Comparison of ENCODE assay signal across 11 cellular contexts in genomic region chr11:128324531-128325141, GRCh38.
DNase-seq lines count a peak whose midpoint lies in the region; ATAC-seq and TF ChIP-seq lines count a peak whose summit lies in the region.
"Had no signal": no experiment of that assay in that cellular context is flagged by ENCODE, and none has a peak within 500 bp of the region (broad histone marks: within the 10 kb centered on the region; RNA-seq: fewer than 3 reads in every experiment).

No MANE protein-coding gene starts in this region.

- no peak overlapping the region for H3K4me3 ChIP-seq in colonic mucosa
- H3K4me3 ChIP-seq: testis had no signal

- intact Hi-C loops in colonic mucosa (cut with DNase I) = no loop called here

- H3K4me1 ChIP-seq in colonic mucosa (no peaks in the 10 kb centered on the region), foreskin keratinocyte (no peaks in the 10 kb centered on the region)
- H3K4me1 ChIP-seq: testis had no signal

- H3K27me3 Mint-ChIP-seq in activated CD4-positive, alpha-beta memory T cell treated with anti-CD3 and anti-CD28 coated beads, Interleukin-2, amount 10 ng/mL, durations not matched to agents 7 days and 5 days = no peaks in the 10 kb centered on the region

- POLR2A ChIA-PET in activated CD4-positive, alpha-beta memory T cell treated with anti-CD3 and anti-CD28 coated beads, Interleukin-2, amount 10 ng/mL, durations not matched to agents 7 days and 5 days (lab: Charles Lee) = interaction anchor here (1.0 to 10.8 kb wide), 42 partner anchors 11 to 506 kb away, joined by 3 to 146 read pairs (median 10); no protein-coding TSS in a partner anchor

- H3K36me3 Mint-ChIP-seq in activated CD4-positive, alpha-beta memory T cell treated with anti-CD3 and anti-CD28 coated beads, Interleukin-2, amount 10 ng/mL, durations not matched to agents 7 days and 5 days (ENCODE audit: low read depth) = peaks cover 19% of the 10 kb centered on the region

- H3K27ac ChIP-seq in colonic mucosa = peak overlapping the region; percentile 29
- H3K27ac ChIP-seq in foreskin keratinocyte = no peak overlapping the region
- H3K27ac ChIP-seq: testis had no signal

- CTCF ChIA-PET in activated CD4-positive, alpha-beta memory T cell treated with anti-CD3 and anti-CD28 coated beads, Interleukin-2, amount 10 ng/mL, durations not matched to agents 7 days and 5 days (lab: Charles Lee) = interaction anchor here (0.9 to 6.3 kb wide), 24 partner anchors 9 to 309 kb away, joined by 3 to 64 read pairs (median 8); no protein-coding TSS in a partner anchor

- no peak for ATAC-seq in foreskin keratinocyte
- ATAC-seq in GM21423 (IDR thresholded peaks at IDR 0.05; ENCODE audit: unreplicated experiment) = no peak

- no peak overlapping the region for H3K9ac ChIP-seq in colonic mucosa (ENCODE audit: low read depth in 2 of 2, low read length in 2 of 2)

- H3K27me3 ChIP-seq in colonic mucosa = no peaks in the 10 kb centered on the region
- H3K27me3 ChIP-seq in foreskin keratinocyte = no peaks in the 10 kb centered on the region
- H3K27me3 ChIP-seq: testis had no signal

- H3K36me3 ChIP-seq in colonic mucosa = no peaks in the 10 kb centered on the region

- DNase-seq in DMS79 treated with DMSO at 0.1 percent for 48 hours (lab: John Stamatoyannopoulos, UW) (peak; percentile 62), colonic mucosa (no peak), NCI-H187 (lab: John Stamatoyannopoulos, UW) (no peak), foreskin keratinocyte (no peak), H4 (ENCODE audit: low spot score) (no peak)
- DNase-seq in activated CD4-positive, alpha-beta memory T cell treated with anti-CD3 and anti-CD28 coated beads, Interleukin-2, amount 10 ng/mL, durations not matched to agents 7 days and 5 days = peak; percentile 90
- DNase-seq in stimulated activated CD4-positive, alpha-beta T cell treated with anti-CD3 and anti-CD28 coated beads, TNF-alpha, amount 100 ng/mL, for 24 hours (ENCODE audit: low read depth in 3 of 3) = peak; percentile 56 to 74 (median 68)
- DNase-seq: COR-L47, NCI-H2081 treated with DMSO at 0.1 percent for 48 hours, testis had no signal

- H3K4me1 Mint-ChIP-seq in activated CD4-positive, alpha-beta memory T cell treated with anti-CD3 and anti-CD28 coated beads, Interleukin-2, amount 10 ng/mL, durations not matched to agents 7 days and 5 days = peaks cover 91% of the 10 kb centered on the region

- TF ChIP-seq CTCF in colonic mucosa (IDR thresholded peaks at IDR 0.05) (no peak), foreskin keratinocyte (conservative IDR thresholded peaks at IDR 0.05) (no peak)

- peak overlapping the region; percentile 70 for H3K4me3 Mint-ChIP-seq in activated CD4-positive, alpha-beta memory T cell treated with anti-CD3 and anti-CD28 coated beads, Interleukin-2, amount 10 ng/mL, durations not matched to agents 7 days and 5 days

- H3K9me3 Mint-ChIP-seq in activated CD4-positive, alpha-beta memory T cell treated with anti-CD3 and anti-CD28 coated beads, Interleukin-2, amount 10 ng/mL, durations not matched to agents 7 days and 5 days = peaks cover 2% of the 10 kb centered on the region

- no peaks in the 10 kb centered on the region for H3K9me3 ChIP-seq in colonic mucosa
- H3K9me3 ChIP-seq: testis had no signal

- peak overlapping the region; percentile 98 for H3K27ac Mint-ChIP-seq in activated CD4-positive, alpha-beta memory T cell treated with anti-CD3 and anti-CD28 coated beads, Interleukin-2, amount 10 ng/mL, durations not matched to agents 7 days and 5 days

Comparison
In these comparisons a context has a peak if more than half of its experiments do, and no peak if none do; other contexts are left out.
1. DNase-seq: peak in DMS79 treated with DMSO at 0.1 percent for 48 hours (single experiment), activated CD4-positive, alpha-beta memory T cell treated with anti-CD3 and anti-CD28 coated beads, Interleukin-2, amount 10 ng/mL, durations not matched to agents 7 days and 5 days (single experiment) and stimulated activated CD4-positive, alpha-beta T cell treated with anti-CD3 and anti-CD28 coated beads, TNF-alpha, amount 100 ng/mL, for 24 hours (3 of 3); none in colonic mucosa (single experiment), NCI-H187 (0 of 2), foreskin keratinocyte (0 of 2) and H4 (single experiment).